Comparison of ENCODE assay signal across 8 cellular contexts in the genomic region with DNA sequence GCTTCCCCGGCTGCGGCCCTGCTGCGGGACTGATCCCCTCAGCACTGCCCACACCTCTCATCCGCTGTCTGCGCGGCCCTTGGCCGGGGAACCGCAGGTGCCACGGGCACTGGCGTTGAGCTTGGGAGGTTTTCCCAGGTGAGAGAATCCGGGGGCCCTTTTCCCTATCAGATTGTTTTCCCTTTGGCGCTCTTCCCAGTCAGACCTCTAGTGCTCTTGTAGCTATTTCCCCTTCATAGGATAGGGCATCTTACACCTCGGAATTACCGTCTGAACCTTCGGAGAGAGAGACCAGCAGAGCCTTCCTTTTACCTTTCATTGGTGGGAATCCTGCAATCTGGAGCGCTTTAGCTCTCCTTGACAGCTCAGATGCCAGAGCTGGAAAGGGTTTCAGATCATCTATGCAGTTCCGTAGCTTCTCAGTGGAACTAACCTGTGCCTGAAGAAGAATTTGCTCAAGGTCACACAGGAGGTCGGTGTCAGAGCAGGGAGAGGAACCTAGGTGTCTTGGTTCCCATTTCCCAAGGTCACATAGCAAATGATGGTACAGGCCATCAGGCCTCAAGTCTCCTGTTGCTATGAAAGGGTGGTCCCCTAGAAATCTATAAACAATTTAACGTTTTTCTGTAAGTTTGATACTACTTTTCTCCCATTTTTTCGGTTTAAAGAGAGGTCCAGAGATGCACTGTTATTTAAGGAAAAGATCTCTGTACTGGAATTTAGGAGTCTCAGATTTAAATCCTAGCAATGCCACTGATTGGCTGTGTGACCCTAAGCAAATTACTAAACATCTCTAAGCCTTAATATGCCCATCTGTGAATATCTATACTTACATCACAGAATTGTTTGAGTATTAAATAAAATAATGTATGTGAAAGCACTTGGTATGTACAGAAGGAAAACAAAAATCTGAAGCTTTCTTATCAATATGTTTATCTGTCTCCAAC. TPM values are rescaled to one million over a fixed set of nuclear protein-coding genes. Genes with fewer than 3 reads are reported as not detected.
DNase-seq lines count a peak whose midpoint lies in the region; ATAC-seq and TF ChIP-seq lines count a peak whose summit lies in the region.

No MANE protein-coding gene starts in this region.

- H3K36me3 ChIP-seq in sigmoid colon: no peaks in the 10 kb centered on the region

- ATAC-seq in activated CD4-positive, alpha-beta T cell treated with anti-CD3 and anti-CD28 coated beads for 36 hours: no peak
- no peak for ATAC-seq in activated CD8-positive, alpha-beta T cell treated with anti-CD3 and anti-CD28 coated beads for 36 hours
- ATAC-seq in left ventricle myocardium superior (peak; percentile 1), HG02610 (IDR thresholded peaks at IDR 0.05; ENCODE audit: unreplicated experiment) (no peak)

- H3K27me3 Mint-ChIP-seq in activated CD4-positive, alpha-beta T cell treated with anti-CD3 and anti-CD28 coated beads for 36 hours: no peaks in the 10 kb centered on the region
- no peaks in the 10 kb centered on the region for H3K27me3 Mint-ChIP-seq in activated CD8-positive, alpha-beta T cell treated with anti-CD3 and anti-CD28 coated beads for 36 hours

- H3K27ac ChIP-seq in sigmoid colon: peak overlapping the region; percentile 88 to 96 (median 91)

- no peak for DNase-seq in activated CD4-positive, alpha-beta T cell treated with anti-CD3 and anti-CD28 coated beads for 36 hours
- DNase-seq in activated CD4-positive, alpha-beta T cell treated with anti-CD3 and anti-CD28 coated beads for 4 hours: no peak
- no peak for DNase-seq in Jurkat, Clone E6-1 (ENCODE audit: low read depth, low spot score)
- DNase-seq in activated CD8-positive, alpha-beta T cell treated with anti-CD3 and anti-CD28 coated beads for 36 hours: no peak
- no peak for DNase-seq in left ventricle myocardium superior
- DNase-seq in sigmoid colon: no peak
- DNase-seq in cerebellar nuclear complex (lab: John Stamatoyannopoulos, UW): no peak

- WGBS in sigmoid colon, 2 donors: 4 to 12% methylated on average over 20 of the region's 20 CpGs

- TF ChIP-seq POLR2A in sigmoid colon (IDR thresholded peaks at IDR 0.05): no peak

- H3K4me3 Mint-ChIP-seq in activated CD4-positive, alpha-beta T cell treated with anti-CD3 and anti-CD28 coated beads for 36 hours: peak overlapping the region; percentile 95
- peak overlapping the region; percentile 88 for H3K4me3 Mint-ChIP-seq in activated CD8-positive, alpha-beta T cell treated with anti-CD3 and anti-CD28 coated beads for 36 hours

- H3K4me3 ChIP-seq in Jurkat, Clone E6-1 (ENCODE audit: low read length): peak overlapping the region; percentile 69
- H3K4me3 ChIP-seq in sigmoid colon: peak overlapping the region; percentile 63 to 98 (median 78)

- peaks cover 17% of the 10 kb centered on the region for H3K36me3 Mint-ChIP-seq in activated CD4-positive, alpha-beta T cell treated with anti-CD3 and anti-CD28 coated beads for 36 hours (ENCODE audit: low read depth)
- peaks cover 16% of the 10 kb centered on the region for H3K36me3 Mint-ChIP-seq in activated CD8-positive, alpha-beta T cell treated with anti-CD3 and anti-CD28 coated beads for 36 hours (ENCODE audit: low read depth)

- peaks cover 43% of the 10 kb centered on the region for H3K4me1 Mint-ChIP-seq in activated CD4-positive, alpha-beta T cell treated with anti-CD3 and anti-CD28 coated beads for 36 hours
- H3K4me1 Mint-ChIP-seq in activated CD8-positive, alpha-beta T cell treated with anti-CD3 and anti-CD28 coated beads for 36 hours (ENCODE audit: low read depth): peaks cover 39% of the 10 kb centered on the region

- peaks cover 0 to 31% (median 25%) of the 10 kb centered on the region in 4 donors for H3K4me1 ChIP-seq in sigmoid colon

- no peak for TF ChIP-seq EP300 in sigmoid colon (IDR thresholded peaks at IDR 0.05)

- H3K27me3 ChIP-seq in sigmoid colon: no peaks in the 10 kb centered on the region

- CTCF ChIA-PET in activated CD4-positive, alpha-beta T cell treated with anti-CD3 and anti-CD28 coated beads for 36 hours (lab: Charles Lee): interaction anchor here (0.8 to 2.9 kb wide), 5 partner anchors 19 to 91 kb away, joined by 3 to 12 read pairs (median 4); no protein-coding TSS in a partner anchor
- CTCF ChIA-PET in activated CD8-positive, alpha-beta T cell treated with anti-CD3 and anti-CD28 coated beads for 36 hours (lab: Charles Lee): interaction anchor here (0.8 to 2.9 kb wide), 5 partner anchors 13 to 90 kb away, joined by 3 to 12 read pairs (median 4); no protein-coding TSS in a partner anchor

- H3K9me3 Mint-ChIP-seq in activated CD4-positive, alpha-beta T cell treated with anti-CD3 and anti-CD28 coated beads for 36 hours (ENCODE audit: low read depth): no peaks in the 10 kb centered on the region
- no peaks in the 10 kb centered on the region for H3K9me3 Mint-ChIP-seq in activated CD8-positive, alpha-beta T cell treated with anti-CD3 and anti-CD28 coated beads for 36 hours

- TF ChIP-seq CTCF in activated CD8-positive, alpha-beta T cell treated with anti-CD3 and anti-CD28 coated beads for 36 hours (IDR thresholded peaks at IDR 0.05): no peak
- TF ChIP-seq CTCF in sigmoid colon (IDR thresholded peaks at IDR 0.05): no peak

- H3K9me3 ChIP-seq in sigmoid colon: no peaks in the 10 kb centered on the region

- intact Hi-C loops in activated CD4-positive, alpha-beta T cell treated with anti-CD3 and anti-CD28 coated beads for 36 hours (cut with DNase I, micrococcal nuclease): loop anchor here (1.0 to 5.0 kb wide), 10 partner anchors 12 to 722 kb away; partner anchors contain the start of genes CIB2 (in 2 of the 2), HYKK (in 1 of the 2), IREB2 (in 1 of the 2) and MORF4L1 (in 1 of the 2)
- intact Hi-C loops in activated CD8-positive, alpha-beta T cell treated with anti-CD3 and anti-CD28 coated beads for 36 hours (cut with micrococcal nuclease): no loop called here
- intact Hi-C loops in left ventricle myocardium superior (cut with micrococcal nuclease) (no loop called here), sigmoid colon (cut with DNase I) (loop anchor here (1.0 to 2.0 kb wide), 2 partner anchors 19 to 723 kb away; partner anchors contain the start of genes CIB2 and MORF4L1)

- POLR2A ChIA-PET in activated CD4-positive, alpha-beta T cell treated with anti-CD3 and anti-CD28 coated beads for 36 hours (lab: Charles Lee): interaction anchor here (1.6 to 2.5 kb wide), 2 partner anchors 17 to 19 kb away, joined by 5 to 11 read pairs; partner anchors contain the start of gene CIB2
- POLR2A ChIA-PET in activated CD8-positive, alpha-beta T cell treated with anti-CD3 and anti-CD28 coated beads for 36 hours (lab: Charles Lee): interaction anchor here (0.9 to 3.6 kb wide), 16 partner anchors 8 to 391 kb away, joined by 3 to 13 read pairs (median 3); partner anchors contain the start of genes CIB2, DNAJA4 and IREB2

- H3K27ac Mint-ChIP-seq in activated CD4-positive, alpha-beta T cell treated with anti-CD3 and anti-CD28 coated beads for 36 hours: peak overlapping the region; percentile 70
- H3K27ac Mint-ChIP-seq in activated CD8-positive, alpha-beta T cell treated with anti-CD3 and anti-CD28 coated beads for 36 hours: peak overlapping the region; percentile 71

RNA-seq across cellular contexts. Expression of gene IDH3A, which starts 0.9 kb away (rescaled TPM):
- 100 to 1,000 TPM; 129 to 135 TPM for total RNA-seq in activated CD4-positive, alpha-beta T cell treated with anti-CD3 and anti-CD28 coated beads for 36 hours
- 116 TPM for polyA plus RNA-seq in Jurkat, Clone E6-1 (2012; ENCODE audit: insufficient read depth, insufficient read length)
- 100 to 1,000 TPM; 106 to 110 TPM for total RNA-seq in activated CD8-positive, alpha-beta T cell treated with anti-CD3 and anti-CD28 coated beads for 36 hours
- total RNA-seq in left ventricle myocardium superior (470 TPM), sigmoid colon (100 to 1,000 TPM in 1 of 4 donors, 10 to 100 TPM in 3; 74.9 to 106 (median 93.9) TPM)
- polyA plus RNA-seq in sigmoid colon: 10 to 100 TPM; 78.1 to 85.1 (median 79.5) TPM

RNA-seq across cellular contexts. Expression of gene CIB2, which starts 18.8 kb away (rescaled TPM):
- total RNA-seq in activated CD4-positive, alpha-beta T cell treated with anti-CD3 and anti-CD28 coated beads for 36 hours: 1 to 10 TPM in 1 of 2 experiments, under 1 TPM in 1; 0.91 to 1.2 TPM
- polyA plus RNA-seq in Jurkat, Clone E6-1 (2012; ENCODE audit: insufficient read depth, insufficient read length): 30.8 TPM
- total RNA-seq in activated CD8-positive, alpha-beta T cell treated with anti-CD3 and anti-CD28 coated beads for 36 hours: 1 to 10 TPM; 1.6 TPM
- total RNA-seq in left ventricle myocardium superior (16.4 TPM), sigmoid colon (10 to 100 TPM in 3 of 4 donors, 1 to 10 TPM in 1; 3.5 to 11.7 (median 10.4) TPM)
- 10 to 100 TPM in 2 of 3 donors, 1 to 10 TPM in 1; 7.1 to 41.4 (median 16.9) TPM for polyA plus RNA-seq in sigmoid colon

RNA-seq across cellular contexts. Expression of gene SH2D7, which starts 57.7 kb away (rescaled TPM):
- total RNA-seq in activated CD4-positive, alpha-beta T cell treated with anti-CD3 and anti-CD28 coated beads for 36 hours: not detected
- not detected for polyA plus RNA-seq in Jurkat, Clone E6-1 (2012; ENCODE audit: insufficient read depth, insufficient read length)
- total RNA-seq in activated CD8-positive, alpha-beta T cell treated with anti-CD3 and anti-CD28 coated beads for 36 hours: not detected
- total RNA-seq in left ventricle myocardium superior (not detected), sigmoid colon (not detected)
- polyA plus RNA-seq in sigmoid colon: 1 to 10 TPM in 2 of 3 donors, under 1 TPM in 1; 0.69 to 3.0 (median 2.5) TPM

Comparison
In these comparisons a context has a peak if more than half of its experiments do, and no peak if none do; other contexts are left out.
1. intact Hi-C loops: an anchor here in activated CD4-positive, alpha-beta T cell treated with anti-CD3 and anti-CD28 coated beads for 36 hours (1.0 to 5.0 kb wide) and sigmoid colon (1.0 to 2.0 kb wide); none called in activated CD8-positive, alpha-beta T cell treated with anti-CD3 and anti-CD28 coated beads for 36 hours and left ventricle myocardium superior.